Comparison of ENCODE assay signal across 8 cellular contexts in the genomic region with DNA sequence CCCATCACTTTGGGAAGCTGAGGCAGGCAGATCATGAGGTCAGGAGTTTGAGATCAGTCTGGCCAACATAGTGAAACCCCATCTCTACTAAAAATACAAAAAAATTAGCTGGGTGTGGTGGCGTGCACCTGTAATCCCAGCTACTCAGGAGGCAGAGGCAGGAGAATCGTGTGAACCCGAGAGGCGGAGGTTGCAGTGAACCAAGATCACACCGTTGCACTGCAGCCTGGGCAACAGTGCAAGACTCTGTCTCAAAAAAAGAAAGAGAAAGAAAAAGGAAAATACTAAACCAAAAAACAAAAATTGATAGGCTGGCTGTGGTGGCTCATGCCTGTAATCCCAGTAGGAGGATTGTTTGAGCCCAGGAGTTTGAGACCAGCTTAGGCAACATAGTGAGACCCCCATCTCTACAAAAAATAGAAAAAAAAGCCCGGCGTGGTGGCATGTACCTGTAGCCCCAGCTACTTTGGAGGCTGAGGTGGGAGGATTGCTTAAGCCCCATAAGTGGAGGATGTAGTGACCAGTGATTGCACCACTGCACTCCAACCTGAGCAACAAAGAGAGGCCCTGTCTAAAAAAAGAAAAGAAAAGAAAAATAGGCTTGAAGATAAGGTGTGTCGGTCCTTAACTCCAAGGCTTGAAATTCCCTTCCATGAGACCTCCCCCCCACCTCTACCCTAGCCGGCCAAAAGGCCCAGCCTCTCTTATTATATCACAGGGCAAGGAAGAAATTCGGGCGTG. TPM values are rescaled to one million over a fixed set of nuclear protein-coding genes. Genes with fewer than 3 reads are reported as not detected.
DNase-seq lines count a peak whose midpoint lies in the region; ATAC-seq and TF ChIP-seq lines count a peak whose summit lies in the region.
"Not testable (repeated sequence)": the region's sequence is repeated elsewhere in the genome, so short reads cannot be mapped to it uniquely, and the experiment has no call there.

No MANE protein-coding gene starts in this region.

- peak overlapping the region; percentile 79 for H2AFZ ChIP-seq in PC-9

- not testable (repeated sequence) for H3K9me3 ChIP-seq in PC-9 (ENCODE audit: insufficient read depth, low read depth); left ventricle myocardium inferior (replicated peaks)

- peak overlapping the region; percentile 86 to 99 (median 94) for H3K4me3 Mint-ChIP-seq in naive thymus-derived CD8-positive, alpha-beta T cell
- H3K4me3 Mint-ChIP-seq in stimulated activated naive B cell treated with anti-CD40 and anti-IgM and Interleukin-4, amounts not matched to agents 10 μg/mL and 1 μg/mL and 100 μg/mL, for 72 hours, result peak overlapping the region; percentile 92 to 96

- POLR2A ChIA-PET in PC-9 (lab: Charles Lee; ENCODE audit: unreplicated experiment), result interaction anchor here (0.5 kb wide), 1 partner anchor 24 kb away, joined by 3 read pairs; a partner anchor contains a TSS
- POLR2A ChIA-PET in naive thymus-derived CD8-positive, alpha-beta T cell (lab: Charles Lee), result not testable (repeated sequence)

- H3K4me1 Mint-ChIP-seq in naive thymus-derived CD8-positive, alpha-beta T cell, result peaks cover 9 to 15% (median 13%) of the 10 kb centered on the region in 4 donors
- H3K4me1 Mint-ChIP-seq in stimulated activated naive B cell treated with anti-CD40 and anti-IgM and Interleukin-4, amounts not matched to agents 10 μg/mL and 1 μg/mL and 100 μg/mL, for 72 hours, result not testable (repeated sequence)

- H3K36me3 ChIP-seq in PC-9 (ENCODE audit: low read depth); left ventricle myocardium inferior: not testable (repeated sequence)

- not testable (repeated sequence) for H3K4me1 ChIP-seq in PC-9 (replicated peaks; ENCODE audit: insufficient read depth)
- peaks cover 14% of the 10 kb centered on the region for H3K4me1 ChIP-seq in left ventricle myocardium inferior

- peak overlapping the region; percentile 76 for H3K27ac ChIP-seq in C4-2B
- not testable (repeated sequence) for H3K27ac ChIP-seq in PC-9; left ventricle myocardium inferior (replicated peaks)

- TF ChIP-seq CTCF in C4-2B (conservative IDR thresholded peaks at IDR 0.05); PC-9 (conservative IDR thresholded peaks at IDR 0.05); choroid plexus epithelial cell (conservative IDR thresholded peaks at IDR 0.05; ENCODE audit: low read depth, low read length); left ventricle myocardium inferior (IDR thresholded peaks at IDR 0.05; ENCODE audit: borderline replicate concordance): not testable (repeated sequence)

- not testable (repeated sequence) for H3K27me3 ChIP-seq in PC-9 (ENCODE audit: insufficient read depth, low read depth); left ventricle myocardium inferior (ENCODE audit: low read depth)

- not testable (repeated sequence) for DNase-seq in PC-9; choroid plexus epithelial cell (ENCODE audit: low read depth); left ventricle myocardium inferior; naive thymus-derived CD8-positive, alpha-beta T cell; stimulated activated naive B cell treated with anti-CD40 and anti-IgM and Interleukin-4, amounts not matched to agents 10 μg/mL and 1 μg/mL and 100 μg/mL, for 72 hours
- peak; percentile 41 for DNase-seq in activated CD8-positive, alpha-beta memory T cell treated with anti-CD3 and anti-CD28 coated beads, Interleukin-2, amount 50 U/mL, for 48 hours

- not testable (repeated sequence) for H3K9me2 ChIP-seq in PC-9 (ENCODE audit: insufficient read depth)

- H4K20me1 ChIP-seq in PC-9 (ENCODE audit: insufficient read depth), result not testable (repeated sequence)

- not testable (repeated sequence) for H3K36me3 Mint-ChIP-seq in naive thymus-derived CD8-positive, alpha-beta T cell; stimulated activated naive B cell treated with anti-CD40 and anti-IgM and Interleukin-4, amounts not matched to agents 10 μg/mL and 1 μg/mL and 100 μg/mL, for 72 hours

- CTCF ChIA-PET in PC-9 (lab: Charles Lee), result interaction anchor here (0.7 kb wide), 1 partner anchor 265 kb away, joined by 6 read pairs; no protein-coding TSS in a partner anchor

- not testable (repeated sequence) for H3F3A ChIP-seq in PC-9 (ENCODE audit: insufficient read depth, low read depth)

- peak overlapping the region; percentile 86 for H3K4me2 ChIP-seq in PC-9

- peak overlapping the region; percentile 65 for H3K4me3 ChIP-seq in PC-9
- H3K4me3 ChIP-seq in choroid plexus epithelial cell (ENCODE audit: low read depth, low read length), result peak overlapping the region; percentile 70
- peak overlapping the region; percentile 72 for H3K4me3 ChIP-seq in left ventricle myocardium inferior

- TSS peak; percentile 41 for BruUV-seq in PC-9 (replicated peaks; lab: Mats Ljungman, UMichigan)

- H3K9me3 Mint-ChIP-seq in naive thymus-derived CD8-positive, alpha-beta T cell; stimulated activated naive B cell treated with anti-CD40 and anti-IgM and Interleukin-4, amounts not matched to agents 10 μg/mL and 1 μg/mL and 100 μg/mL, for 72 hours: not testable (repeated sequence)

- intact Hi-C loops in PC-9 (cut with micrococcal nuclease; ENCODE audit: unreplicated experiment); left ventricle myocardium inferior (cut with micrococcal nuclease): not testable (repeated sequence)

- peak; percentile 5 for ATAC-seq in HG03097 (IDR thresholded peaks at IDR 0.05; ENCODE audit: low FRiP score, unreplicated experiment)
- ATAC-seq in naive thymus-derived CD8-positive, alpha-beta T cell; stimulated activated naive B cell treated with anti-CD40 and anti-IgM and Interleukin-4, amounts not matched to agents 10 μg/mL and 1 μg/mL and 100 μg/mL, for 72 hours (replicated peaks): not testable (repeated sequence)

- H3K79me2 ChIP-seq in PC-9 (ENCODE audit: low read depth), result not testable (repeated sequence)

- not testable (repeated sequence) for H3K27me3 Mint-ChIP-seq in naive thymus-derived CD8-positive, alpha-beta T cell; stimulated activated naive B cell treated with anti-CD40 and anti-IgM and Interleukin-4, amounts not matched to agents 10 μg/mL and 1 μg/mL and 100 μg/mL, for 72 hours

- not testable (repeated sequence) for H3K27ac Mint-ChIP-seq in naive thymus-derived CD8-positive, alpha-beta T cell
- peak overlapping the region; percentile 92 for H3K27ac Mint-ChIP-seq in stimulated activated naive B cell treated with anti-CD40 and anti-IgM and Interleukin-4, amounts not matched to agents 10 μg/mL and 1 μg/mL and 100 μg/mL, for 72 hours

RNA-seq across cellular contexts. Expression of a gene that starts 0.9 kb away (rescaled TPM):
- 59.5 and 70.4 TPM in 2 replicates for total RNA-seq in PC-9 (2021)
- total RNA-seq in left ventricle myocardium inferior, result 0.58 TPM
- 1 to 10 TPM; 1.5 TPM for total RNA-seq in naive thymus-derived CD8-positive, alpha-beta T cell
- polyA plus RNA-seq in naive thymus-derived CD8-positive, alpha-beta T cell, result under 1 TPM in 2 of 3 donors, not detected in 1; 0.16 to 0.22 TPM

RNA-seq across cellular contexts. Expression of a gene that starts 7.3 kb away (rescaled TPM):
- 15.5 and 18.1 TPM in 2 replicates for total RNA-seq in PC-9 (2021)
- total RNA-seq in left ventricle myocardium inferior, result 13.5 TPM
- total RNA-seq in naive thymus-derived CD8-positive, alpha-beta T cell, result 10 to 100 TPM; 25.8 to 27.2 TPM
- 10 to 100 TPM; 19.7 to 24.3 (median 24.2) TPM for polyA plus RNA-seq in naive thymus-derived CD8-positive, alpha-beta T cell

RNA-seq across cellular contexts. Expression of a gene that starts 24.3 kb away (rescaled TPM):
- total RNA-seq in PC-9 (2021) (16.4 and 19.6 TPM in 2 replicates), left ventricle myocardium inferior (6.3 TPM)
- total RNA-seq in naive thymus-derived CD8-positive, alpha-beta T cell, result 10 to 100 TPM; 24.9 to 25.4 TPM
- 10 to 100 TPM; 14.8 to 16.6 (median 16.4) TPM for polyA plus RNA-seq in naive thymus-derived CD8-positive, alpha-beta T cell

Comparison
In these comparisons a context has a peak if more than half of its experiments do, and no peak if none do; other contexts are left out.
1. RNA of a gene that starts 0.9 kb away (total RNA-seq): 59.5 to 70.4 TPM in PC-9; 1.5 TPM in naive thymus-derived CD8-positive, alpha-beta T cell and 0.58 TPM in left ventricle myocardium inferior (single experiment); every median in the first group is over 10 times any median in the second.
2. Peak in every context shown above with its lines, with median percentiles within 50 percentile points of each other: H3K4me3 ChIP-seq.